In the genomic region with DNA sequence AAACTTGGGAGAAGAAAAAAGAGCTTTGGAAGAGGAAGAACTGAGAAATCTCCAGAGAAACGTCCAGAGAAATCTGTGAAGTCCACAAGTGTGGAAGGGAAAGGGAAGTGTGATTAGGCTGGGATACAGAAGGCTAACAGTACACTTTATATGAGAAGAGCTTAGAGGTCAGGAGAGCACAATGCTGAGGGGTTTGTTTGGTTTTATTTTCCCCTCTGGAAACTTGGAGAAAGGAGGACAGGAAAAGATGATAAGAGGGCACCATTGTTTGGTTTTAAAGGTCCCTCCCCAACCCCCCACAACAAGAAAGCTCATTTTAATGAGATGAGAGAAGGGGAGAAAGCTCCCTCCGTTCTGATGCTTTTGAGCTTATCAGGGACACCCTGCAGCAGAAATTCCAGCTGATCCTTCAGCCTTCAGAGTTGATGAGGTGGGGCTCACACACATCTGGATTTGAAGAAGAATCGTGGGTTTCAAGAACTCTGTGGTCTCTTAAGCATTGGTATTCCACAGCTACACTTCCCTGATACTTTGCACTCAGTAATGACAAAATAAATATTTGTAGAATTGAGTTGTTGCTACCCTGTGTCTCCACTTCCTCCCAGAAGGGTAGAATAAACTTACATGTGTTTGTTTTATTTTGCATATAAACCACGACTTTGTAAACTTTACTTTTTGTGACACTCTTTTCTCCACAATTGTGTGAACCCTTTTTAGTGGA, we compare ENCODE assay signal across 1 cellular context.
TF ChIP-seq lines count a peak whose summit lies in the region.

No MANE protein-coding gene starts in this region.

TF ChIP-seq in GM23338, 12 proteins besides CTCF, POLR2A, EP300 and RAD21:
- TF ChIP-seq, protein P1, sequence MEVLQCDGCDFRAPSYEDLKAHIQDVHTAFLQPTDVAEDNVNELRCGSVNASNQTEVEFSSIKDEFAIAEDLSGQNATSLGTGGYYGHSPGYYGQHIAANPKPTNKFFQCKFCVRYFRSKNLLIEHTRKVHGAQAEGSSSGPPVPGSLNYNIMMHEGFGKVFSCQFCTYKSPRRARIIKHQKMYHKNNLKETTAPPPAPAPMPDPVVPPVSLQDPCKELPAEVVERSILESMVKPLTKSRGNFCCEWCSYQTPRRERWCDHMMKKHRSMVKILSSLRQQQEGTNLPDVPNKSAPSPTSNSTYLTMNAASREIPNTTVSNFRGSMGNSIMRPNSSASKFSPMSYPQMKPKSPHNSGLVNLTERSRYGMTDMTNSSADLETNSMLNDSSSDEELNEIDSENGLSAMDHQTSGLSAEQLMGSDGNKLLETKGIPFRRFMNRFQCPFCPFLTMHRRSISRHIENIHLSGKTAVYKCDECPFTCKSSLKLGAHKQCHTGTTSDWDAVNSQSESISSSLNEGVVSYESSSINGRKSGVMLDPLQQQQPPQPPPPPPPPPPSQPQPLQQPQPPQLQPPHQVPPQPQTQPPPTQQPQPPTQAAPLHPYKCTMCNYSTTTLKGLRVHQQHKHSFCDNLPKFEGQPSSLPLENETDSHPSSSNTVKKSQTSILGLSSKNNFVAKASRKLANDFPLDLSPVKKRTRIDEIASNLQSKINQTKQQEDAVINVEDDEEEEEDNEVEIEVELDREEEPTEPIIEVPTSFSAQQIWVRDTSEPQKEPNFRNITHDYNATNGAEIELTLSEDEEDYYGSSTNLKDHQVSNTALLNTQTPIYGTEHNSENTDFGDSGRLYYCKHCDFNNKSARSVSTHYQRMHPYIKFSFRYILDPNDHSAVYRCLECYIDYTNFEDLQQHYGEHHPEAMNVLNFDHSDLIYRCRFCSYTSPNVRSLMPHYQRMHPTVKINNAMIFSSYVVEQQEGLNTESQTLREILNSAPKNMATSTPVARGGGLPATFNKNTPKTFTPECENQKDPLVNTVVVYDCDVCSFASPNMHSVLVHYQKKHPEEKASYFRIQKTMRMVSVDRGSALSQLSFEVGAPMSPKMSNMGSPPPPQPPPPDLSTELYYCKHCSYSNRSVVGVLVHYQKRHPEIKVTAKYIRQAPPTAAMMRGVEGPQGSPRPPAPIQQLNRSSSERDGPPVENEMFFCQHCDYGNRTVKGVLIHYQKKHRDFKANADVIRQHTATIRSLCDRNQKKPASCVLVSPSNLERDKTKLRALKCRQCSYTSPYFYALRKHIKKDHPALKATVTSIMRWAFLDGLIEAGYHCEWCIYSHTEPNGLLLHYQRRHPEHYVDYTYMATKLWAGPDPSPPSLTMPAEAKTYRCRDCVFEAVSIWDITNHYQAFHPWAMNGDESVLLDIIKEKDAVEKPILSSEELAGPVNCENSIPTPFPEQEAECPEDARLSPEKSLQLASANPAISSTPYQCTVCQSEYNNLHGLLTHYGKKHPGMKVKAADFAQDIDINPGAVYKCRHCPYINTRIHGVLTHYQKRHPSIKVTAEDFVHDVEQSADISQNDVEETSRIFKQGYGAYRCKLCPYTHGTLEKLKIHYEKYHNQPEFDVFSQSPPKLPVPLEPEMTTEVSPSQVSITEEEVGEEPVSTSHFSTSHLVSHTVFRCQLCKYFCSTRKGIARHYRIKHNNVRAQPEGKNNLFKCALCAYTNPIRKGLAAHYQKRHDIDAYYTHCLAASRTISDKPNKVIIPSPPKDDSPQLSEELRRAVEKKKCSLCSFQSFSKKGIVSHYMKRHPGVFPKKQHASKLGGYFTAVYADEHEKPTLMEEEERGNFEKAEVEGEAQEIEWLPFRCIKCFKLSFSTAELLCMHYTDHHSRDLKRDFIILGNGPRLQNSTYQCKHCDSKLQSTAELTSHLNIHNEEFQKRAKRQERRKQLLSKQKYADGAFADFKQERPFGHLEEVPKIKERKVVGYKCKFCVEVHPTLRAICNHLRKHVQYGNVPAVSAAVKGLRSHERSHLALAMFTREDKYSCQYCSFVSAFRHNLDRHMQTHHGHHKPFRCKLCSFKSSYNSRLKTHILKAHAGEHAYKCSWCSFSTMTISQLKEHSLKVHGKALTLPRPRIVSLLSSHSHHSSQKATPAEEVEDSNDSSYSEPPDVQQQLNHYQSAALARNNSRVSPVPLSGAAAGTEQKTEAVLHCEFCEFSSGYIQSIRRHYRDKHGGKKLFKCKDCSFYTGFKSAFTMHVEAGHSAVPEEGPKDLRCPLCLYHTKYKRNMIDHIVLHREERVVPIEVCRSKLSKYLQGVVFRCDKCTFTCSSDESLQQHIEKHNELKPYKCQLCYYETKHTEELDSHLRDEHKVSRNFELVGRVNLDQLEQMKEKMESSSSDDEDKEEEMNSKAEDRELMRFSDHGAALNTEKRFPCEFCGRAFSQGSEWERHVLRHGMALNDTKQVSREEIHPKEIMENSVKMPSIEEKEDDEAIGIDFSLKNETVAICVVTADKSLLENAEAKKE (CRISPR knock-in tag; IDR thresholded peaks at IDR 0.05): no peak
- no peak for TF ChIP-seq ETS1 (IDR thresholded peaks at IDR 0.05)
- no peak for TF ChIP-seq REST (IDR thresholded peaks at IDR 0.05; ENCODE audit: unreplicated experiment)
- no peak for TF ChIP-seq CREB1 (CRISPR knock-in tag; IDR thresholded peaks at IDR 0.05; ENCODE audit: low read depth)
